ENCODE assay signal across 18 cellular contexts in genomic region chr15:59268199-59268979, GRCh38.
A peak's percentile ranks its signal among the peaks of the same experiment; 100 is the strongest.
DNase-seq lines count a peak whose midpoint lies in the region; ATAC-seq and TF ChIP-seq lines count a peak whose summit lies in the region.
"Had no signal": no experiment of that assay in that cellular context is flagged by ENCODE, and none has a peak within 500 bp of the region (broad histone marks: within the 10 kb centered on the region; RNA-seq: fewer than 3 reads in every experiment).

No MANE protein-coding gene starts in this region.

- no peaks in the 10 kb centered on the region for H3K36me3 ChIP-seq in gastrocnemius medialis
- H3K36me3 ChIP-seq: cardiac muscle cell, left lung had no signal

- no peak for TF ChIP-seq POLR2A in gastrocnemius medialis (IDR thresholded peaks at IDR 0.05)

- H3K4me3 ChIP-seq in gastrocnemius medialis = no peak overlapping the region
- H3K4me3 ChIP-seq: cardiac muscle cell, hepatocyte, left lung, stomach had no signal

- no peaks in the 10 kb centered on the region for H3K9me3 ChIP-seq in gastrocnemius medialis
- H3K9me3 ChIP-seq: left lung, stomach had no signal

- intact Hi-C loops in gastrocnemius medialis (cut with DNase I; ENCODE audit: low total_unique reads) = no loop called here

- DNase-seq in AG20443 (ENCODE audit: low spot score) (peak; percentile 24), HCEC 1CT (peak; percentile 85), amniotic epithelial cell (ENCODE audit: low read depth) (peak; percentile 58), iris pigment epithelial cell (ENCODE audit: low read depth) (peak; percentile 66), occipital lobe (lab: John Stamatoyannopoulos, UW) (no peak), gastrocnemius medialis (no peak)
- DNase-seq: GDM1; left lung; naive B cell; NCI-H1048; retina; stimulated activated CD4-positive, alpha-beta T cell treated with anti-CD3 and anti-CD28 coated beads, Interleukin-4, amount 100 ng/mL, for 4 hours; stomach; T-cell had no signal

- in situ Hi-C loops in gastrocnemius medialis (cut with MboI; ENCODE audit: low sequenced_read_pairs in 4 of 4) = no loop called here

- no peak overlapping the region for H3K27ac ChIP-seq in gastrocnemius medialis
- H3K27ac ChIP-seq: cardiac muscle cell, hepatocyte, left lung, stomach had no signal

- no peak for ATAC-seq in GM21786 (IDR thresholded peaks at IDR 0.05; ENCODE audit: unreplicated experiment)
- no peak for ATAC-seq in GM21619 (IDR thresholded peaks at IDR 0.05; ENCODE audit: unreplicated experiment)
- ATAC-seq in gastrocnemius medialis = no peak
- ATAC-seq: left lung, T-cell had no signal

- no peaks in the 10 kb centered on the region for H3K27me3 ChIP-seq in gastrocnemius medialis
- H3K27me3 ChIP-seq: cardiac muscle cell, hepatocyte, left lung, stomach had no signal

- TF ChIP-seq CTCF in gastrocnemius medialis (IDR thresholded peaks at IDR 0.05 in 4 of 5, conservative IDR thresholded peaks at IDR 0.05 in 1 of 5) = no peak

- no peaks in the 10 kb centered on the region for H3K4me1 ChIP-seq in gastrocnemius medialis
- H3K4me1 ChIP-seq: left lung had no signal

Comparison
In these comparisons a context has a peak if more than half of its experiments do, and no peak if none do; other contexts are left out.
1. DNase-seq: peak in AG20443 (single experiment), HCEC 1CT (single experiment), amniotic epithelial cell (single experiment) and iris pigment epithelial cell (single experiment); none in occipital lobe (single experiment) and gastrocnemius medialis (0 of 2).